ENCODE assay signal across 38 cellular contexts in genomic region chr6:25892877-25893276, GRCh38. TPM values are rescaled to one million over a fixed set of nuclear protein-coding genes. Genes with fewer than 3 reads are reported as not detected.
"Had no signal": no experiment of that assay in that cellular context is flagged by ENCODE, and none has a peak within 500 bp of the region (broad histone marks: within the 10 kb centered on the region; RNA-seq: fewer than 3 reads in every experiment).

No MANE protein-coding gene starts in this region.

- H3K27me3 ChIP-seq: MG63 had no signal

- H3K9me3 ChIP-seq: MG63 had no signal

- H3K36me3 ChIP-seq: MG63 had no signal

- H3K4me3 ChIP-seq: MG63 had no signal

- DNase-seq: Karpas-422, Kasumi-1, MG63, MM.1S, MV-4-11, NCI-H1048, NCI-H1092, NCI-H1092 treated with DMSO at 0.1 percent for 48 hours, NCI-H1105, NCI-H1105 treated with DMSO at 0.1 percent for 48 hours, NCI-H1417, NCI-H1417 treated with DMSO at 0.1 percent for 48 hours, NCI-H1436, NCI-H1436 treated with DMSO at 0.1 percent for 48 hours, NCI-H146, NCI-H1694, NCI-H1694 treated with DMSO at 0.1 percent for 48 hours, NCI-H187, NCI-H187 treated with DMSO at 0.1 percent for 48 hours, NCI-H1930, NCI-H2029, NCI-H2029 treated with DMSO at 0.1 percent for 48 hours, NCI-H2081, NCI-H2081 treated with DMSO at 0.1 percent for 48 hours, NCI-H2107, NCI-H2171, NCI-H2171 treated with DMSO at 0.1 percent for 48 hours, NCI-H2227 treated with DMSO at 0.1 percent for 48 hours, NCI-H226, NCI-H345, NCI-H446, NCI-H446 treated with DMSO at 0.1 percent for 48 hours, NCI-H510A, NCI-H510A treated with DMSO at 0.1 percent for 48 hours had no signal

RNA-seq across cellular contexts. Expression of gene SLC17A3, which starts 18.8 kb away (rescaled TPM):
- total RNA-seq: LHCN-M2, M059J, MCF 10A, NCI-H460 had no signal

RNA-seq across cellular contexts. Expression of gene SLC17A2, which starts 37.6 kb away (rescaled TPM):
- total RNA-seq: LHCN-M2, M059J, MCF 10A, NCI-H460 had no signal
